9 cellular contexts compared by ENCODE assay signal in genomic region chr1:41537788-41538351, GRCh38. TPM values are rescaled to one million over a fixed set of nuclear protein-coding genes. Genes with fewer than 3 reads are reported as not detected.
DNase-seq lines count a peak whose midpoint lies in the region; ATAC-seq and TF ChIP-seq lines count a peak whose summit lies in the region.
"Had no signal": no experiment of that assay in that cellular context is flagged by ENCODE, and none has a peak within 500 bp of the region (broad histone marks: within the 10 kb centered on the region; RNA-seq: fewer than 3 reads in every experiment).

No MANE protein-coding gene starts in this region.

- DNase-seq in AG10803 (ENCODE audit: low read depth) (peak; percentile 61), MV-4-11 (lab: John Stamatoyannopoulos, UW) (peak; percentile 48), ascending aorta (ENCODE audit: low spot score in 2 of 2) (peak; percentile 65 to 86), left lung (peak; percentile 53 to 55), putamen (ENCODE audit: low spot score) (no peak), T-cell (no peak)
- DNase-seq in CD8-positive, alpha-beta T cell, result no peak

- CTCF ChIA-PET in T-cell (lab: Charles Lee), result no interaction called here
- CTCF ChIA-PET in CD8-positive, alpha-beta T cell (lab: Charles Lee), result interaction anchor here (1.0 kb wide), 1 partner anchor 23 kb away, joined by 4 read pairs; no protein-coding TSS in a partner anchor

- no peaks in the 10 kb centered on the region for H3K36me3 ChIP-seq in ascending aorta
- H3K36me3 ChIP-seq in left lung, result no peaks in the 10 kb centered on the region
- no peaks in the 10 kb centered on the region for H3K36me3 ChIP-seq in CD8-positive, alpha-beta T cell (ENCODE audit: insufficient read depth, low read length)

- no peak overlapping the region for H3K27ac Mint-ChIP-seq in T-cell
- H3K27ac Mint-ChIP-seq in CD8-positive, alpha-beta T cell, result no peak overlapping the region

- H3K27me3 ChIP-seq in ascending aorta (no peaks in the 10 kb centered on the region), left lung (no peaks in the 10 kb centered on the region)
- no peaks in the 10 kb centered on the region for H3K27me3 ChIP-seq in CD8-positive, alpha-beta T cell (ENCODE audit: insufficient read depth, low read length)

- H3K9me3 Mint-ChIP-seq in T-cell, result no peaks in the 10 kb centered on the region
- no peaks in the 10 kb centered on the region for H3K9me3 Mint-ChIP-seq in CD8-positive, alpha-beta T cell

- peaks cover 12 to 19% (median 16%) of the 10 kb centered on the region in 3 donors for H3K4me1 Mint-ChIP-seq in T-cell
- peaks cover 7% of the 10 kb centered on the region for H3K4me1 Mint-ChIP-seq in CD8-positive, alpha-beta T cell (ENCODE audit: low read depth)

- H3K4me3 ChIP-seq in AG10803 (ENCODE audit: low read length) (no peak overlapping the region), ascending aorta (peak overlapping the region in 1 of 2 donors; percentile 0), left lung (no peak overlapping the region)
- H3K4me3 ChIP-seq in CD8-positive, alpha-beta T cell (ENCODE audit: low read depth, low read length), result no peak overlapping the region

- TF ChIP-seq CTCF in AG10803 (conservative IDR thresholded peaks at IDR 0.05; ENCODE audit: low read length) (no peak), ascending aorta (IDR thresholded peaks at IDR 0.05) (no peak), left lung (IDR thresholded peaks at IDR 0.05) (no peak)
- TF ChIP-seq CTCF in CD8-positive, alpha-beta T cell (IDR thresholded peaks at IDR 0.05), result no peak

- H3K27ac ChIP-seq in ascending aorta (peak overlapping the region in 1 of 2 donors; percentile 72), left lung (no peak overlapping the region)
- no peak overlapping the region for H3K27ac ChIP-seq in CD8-positive, alpha-beta T cell (ENCODE audit: low read depth, low read length)
- H3K27ac ChIP-seq: VCaP had no signal

- H3K36me3 Mint-ChIP-seq in T-cell, result peaks cover 3% of the 10 kb centered on the region
- H3K36me3 Mint-ChIP-seq in CD8-positive, alpha-beta T cell, result peaks cover 9% of the 10 kb centered on the region

- ATAC-seq in left lung (peak; percentile 75), T-cell (replicated peaks in 1 of 4) (no peak), HG03565 (IDR thresholded peaks at IDR 0.05; ENCODE audit: unreplicated experiment) (no peak)
- no peak for ATAC-seq in CD8-positive, alpha-beta T cell

- no peak overlapping the region for H3K4me3 Mint-ChIP-seq in T-cell
- no peak overlapping the region for H3K4me3 Mint-ChIP-seq in CD8-positive, alpha-beta T cell

- intact Hi-C loops in ascending aorta (cut with DNase I), result no loop called here
- intact Hi-C loops in left lung (cut with DNase I), result no loop called here
- intact Hi-C loops in CD8-positive, alpha-beta T cell (cut with DNase I, micrococcal nuclease), result no loop called here

- no peaks in the 10 kb centered on the region for H3K27me3 Mint-ChIP-seq in T-cell
- no peaks in the 10 kb centered on the region for H3K27me3 Mint-ChIP-seq in CD8-positive, alpha-beta T cell (ENCODE audit: low read depth)

- POLR2A ChIA-PET in T-cell (lab: Charles Lee), result no interaction called here
- POLR2A ChIA-PET in CD8-positive, alpha-beta T cell (lab: Charles Lee), result no interaction called here

- H3K4me1 ChIP-seq in ascending aorta (peaks cover 0 to 20% of the 10 kb centered on the region in 2 donors), left lung (peaks cover 0 to 7% of the 10 kb centered on the region in 2 donors)
- no peaks in the 10 kb centered on the region for H3K4me1 ChIP-seq in CD8-positive, alpha-beta T cell (ENCODE audit: insufficient read depth, low read length)

- H3K9me3 ChIP-seq in ascending aorta (no peaks in the 10 kb centered on the region), left lung (no peaks in the 10 kb centered on the region)
- H3K9me3 ChIP-seq in CD8-positive, alpha-beta T cell (ENCODE audit: low read length), result no peaks in the 10 kb centered on the region

RNA-seq across cellular contexts. Expression of gene EDN2, which starts 53.4 kb away (rescaled TPM):
- total RNA-seq in ascending aorta (not detected), left lung (1 to 10 TPM in 1 of 2 donors, not detected in 1; 4.0 TPM), T-cell (not detected)
- under 1 TPM; 0.43 to 0.75 TPM for total RNA-seq in CD8-positive, alpha-beta T cell

Comparison
In these comparisons a context has a peak if more than half of its experiments do, and no peak if none do; other contexts are left out.
1. DNase-seq: peak in AG10803 (single experiment), MV-4-11 (single experiment), ascending aorta (2 of 2) and left lung (2 of 2); none in putamen (single experiment), T-cell (0 of 34) and CD8-positive, alpha-beta T cell (0 of 7).